12 cellular contexts compared by ENCODE assay signal in the genomic region with DNA sequence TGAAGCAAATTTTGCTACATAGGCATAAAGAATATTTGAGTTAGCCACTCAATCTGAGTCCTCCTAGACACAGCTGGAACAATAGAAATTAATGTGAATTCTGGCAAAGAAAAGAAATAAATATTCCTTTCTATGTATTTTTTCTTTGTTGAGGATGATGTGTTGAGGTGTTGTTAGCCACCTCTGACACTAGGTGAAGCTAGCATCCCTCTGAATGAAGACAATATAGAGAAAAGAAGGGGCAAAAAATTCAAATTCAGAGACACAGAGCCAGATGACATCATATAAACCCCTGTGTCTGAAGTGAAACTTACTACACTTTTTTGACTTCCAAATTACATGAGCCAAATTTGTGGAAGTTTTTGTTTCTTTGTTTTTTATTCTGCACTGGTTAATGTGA. TPM values are rescaled to one million over a fixed set of nuclear protein-coding genes. Genes with fewer than 3 reads are reported as not detected.
A peak's percentile ranks its signal among the peaks of the same experiment; 100 is the strongest.
DNase-seq lines count a peak whose midpoint lies in the region; ATAC-seq and TF ChIP-seq lines count a peak whose summit lies in the region.
"Had no signal": no experiment of that assay in that cellular context is flagged by ENCODE, and none has a peak within 500 bp of the region (broad histone marks: within the 10 kb centered on the region; RNA-seq: fewer than 3 reads in every experiment).

No MANE protein-coding gene starts in this region.

- H3K9me3 Mint-ChIP-seq in WTC11: no peaks in the 10 kb centered on the region

- no peaks in the 10 kb centered on the region for H3K4me1 ChIP-seq in vagina
- H3K4me1 ChIP-seq: SJCRH30 had no signal

- no peak overlapping the region for H3K4me3 Mint-ChIP-seq in WTC11
- H3K4me3 Mint-ChIP-seq: activated CD4-positive, alpha-beta T cell treated with anti-CD3 and anti-CD28 coated beads for 36 hours had no signal

- H3K27me3 ChIP-seq in kidney epithelial cell (ENCODE audit: control insufficient read depth, insufficient read depth, low read length): no peaks in the 10 kb centered on the region
- H3K27me3 ChIP-seq in vagina: no peaks in the 10 kb centered on the region
- H3K27me3 ChIP-seq: SJCRH30 had no signal

- ATAC-seq in WTC11: peak; percentile 94
- ATAC-seq: activated CD4-positive, alpha-beta T cell treated with anti-CD3 and anti-CD28 coated beads for 36 hours had no signal

- H3K27ac Mint-ChIP-seq in WTC11: no peak overlapping the region
- H3K27ac Mint-ChIP-seq: activated CD4-positive, alpha-beta T cell treated with anti-CD3 and anti-CD28 coated beads for 36 hours had no signal

- H3K4me3 ChIP-seq in LNCaP clone FGC (ENCODE audit: low read depth, low read length) (no peak overlapping the region), kidney epithelial cell (ENCODE audit: low read depth, low read length) (no peak overlapping the region), vagina (no peak overlapping the region)
- H3K4me3 ChIP-seq: SJCRH30, skin epidermis had no signal

- POLR2A ChIA-PET in WTC11 (lab: Charles Lee): no interaction called here

- no peaks in the 10 kb centered on the region for H3K36me3 ChIP-seq in kidney epithelial cell (ENCODE audit: control insufficient read depth, insufficient read depth, low read length)
- H3K36me3 ChIP-seq in vagina: no peaks in the 10 kb centered on the region
- H3K36me3 ChIP-seq: SJCRH30 had no signal

- H3K9me3 ChIP-seq in vagina: no peaks in the 10 kb centered on the region
- H3K9me3 ChIP-seq: SJCRH30 had no signal

- no peaks in the 10 kb centered on the region for H3K27me3 Mint-ChIP-seq in WTC11 (ENCODE audit: low read depth)

- 0 out of 3 replicates have a peak, but pooled peaks have one; percentile 23 for TF ChIP-seq CTCF in GM12872 (IDR thresholded peaks at IDR 0.05; ENCODE audit: insufficient read depth, low read depth, low read length)
- peak; percentile 73 for TF ChIP-seq CTCF in LNCaP clone FGC (IDR thresholded peaks at IDR 0.05; ENCODE audit: control insufficient read depth, extremely low read depth, insufficient read depth)
- peak; percentile 51 for TF ChIP-seq CTCF in WTC11 (IDR thresholded peaks at IDR 0.05)
- TF ChIP-seq CTCF in kidney epithelial cell (IDR thresholded peaks at IDR 0.05; ENCODE audit: insufficient read depth, low read length, poor library complexity, severe bottlenecking): peak; percentile 54
- no peak for TF ChIP-seq CTCF in vagina (IDR thresholded peaks at IDR 0.05)
- TF ChIP-seq CTCF in GM13976 (IDR thresholded peaks at IDR 0.05; ENCODE audit: borderline replicate concordance, control extremely low read depth, extremely low read depth, insufficient read depth, missing control alignments): no peak

- no peak for TF ChIP-seq POLR2A in vagina (IDR thresholded peaks at IDR 0.05)

- in situ Hi-C loops in GM13976 (cut with MboI; ENCODE audit: low sequenced_read_pairs, unreplicated experiment): loop anchor here (25.0 kb wide), 1 partner anchor 381 kb away; the partner anchor contains the start of gene CENPC

- no peak for DNase-seq in LNCaP clone FGC (ENCODE audit: low read depth)
- DNase-seq in WTC11 (ENCODE audit: low spot score): no peak
- no peak for DNase-seq in kidney epithelial cell (ENCODE audit: low read depth)
- no peak for DNase-seq in vagina (ENCODE audit: extremely low spot score in 2 of 2)
- no peak for DNase-seq in DMS79 (lab: John Stamatoyannopoulos, UW)
- no peak for DNase-seq in GM13976 (ENCODE audit: low spot score)
- no peak for DNase-seq in activated CD4-positive, alpha-beta T cell treated with anti-CD3 and anti-CD28 coated beads, Interleukin-2, amount 50 U/mL, for 1 hour
- DNase-seq: activated CD4-positive, alpha-beta T cell treated with anti-CD3 and anti-CD28 coated beads for 36 hours; activated naive CD4-positive, alpha-beta T cell treated with anti-CD3 and anti-CD28 coated beads, Interleukin-2, amount 50 U/mL, for 16 hours had no signal

- intact Hi-C loops in vagina (cut with DNase I): no loop called here

- CTCF ChIA-PET in WTC11 (lab: Charles Lee): interaction anchor here (1.0 to 1.4 kb wide), 4 partner anchors 70 to 258 kb away, joined by 3 read pairs; no protein-coding TSS in a partner anchor

- 0 out of 2 replicates have a peak, but pooled peaks cover 2% of the 10 kb centered on the region for H3K4me1 Mint-ChIP-seq in WTC11
- H3K4me1 Mint-ChIP-seq: activated CD4-positive, alpha-beta T cell treated with anti-CD3 and anti-CD28 coated beads for 36 hours had no signal

- H3K36me3 Mint-ChIP-seq in WTC11: no peaks in the 10 kb centered on the region

- no peak overlapping the region for H3K27ac ChIP-seq in vagina
- H3K27ac ChIP-seq: SJCRH30, skin epidermis had no signal

TF ChIP-seq in WTC11, 78 proteins besides CTCF, POLR2A, EP300 and RAD21:
- TF ChIP-seq ATF1 (CRISPR knock-in tag; IDR thresholded peaks at IDR 0.05) (no peak), FOXP1 (CRISPR knock-in tag; IDR thresholded peaks at IDR 0.05; ENCODE audit: borderline replicate concordance) (no peak), SOX15 (CRISPR knock-in tag; IDR thresholded peaks at IDR 0.05) (no peak), ZNF671 (CRISPR knock-in tag; IDR thresholded peaks at IDR 0.05) (no peak), E2F5 (CRISPR knock-in tag; IDR thresholded peaks at IDR 0.05) (no peak), CREM (CRISPR knock-in tag; IDR thresholded peaks at IDR 0.05) (no peak), HMGA2 (CRISPR knock-in tag; IDR thresholded peaks at IDR 0.05) (no peak), RELA (CRISPR knock-in tag; IDR thresholded peaks at IDR 0.05; ENCODE audit: borderline replicate concordance) (no peak), ZNF423 (CRISPR knock-in tag; IDR thresholded peaks at IDR 0.05) (no peak), JAZF1 (CRISPR knock-in tag; IDR thresholded peaks at IDR 0.05) (no peak), ELF4 (CRISPR knock-in tag; IDR thresholded peaks at IDR 0.05; ENCODE audit: low read depth) (no peak), PREB (CRISPR knock-in tag; IDR thresholded peaks at IDR 0.05; ENCODE audit: borderline replicate concordance) (no peak), TP53 (CRISPR knock-in tag; IDR thresholded peaks at IDR 0.05) (no peak), ZBTB21 (CRISPR knock-in tag; IDR thresholded peaks at IDR 0.05; ENCODE audit: borderline replicate concordance) (no peak), ATF2 (CRISPR knock-in tag; IDR thresholded peaks at IDR 0.05; ENCODE audit: borderline replicate concordance, low read depth) (no peak)
- TF ChIP-seq, protein P1, sequence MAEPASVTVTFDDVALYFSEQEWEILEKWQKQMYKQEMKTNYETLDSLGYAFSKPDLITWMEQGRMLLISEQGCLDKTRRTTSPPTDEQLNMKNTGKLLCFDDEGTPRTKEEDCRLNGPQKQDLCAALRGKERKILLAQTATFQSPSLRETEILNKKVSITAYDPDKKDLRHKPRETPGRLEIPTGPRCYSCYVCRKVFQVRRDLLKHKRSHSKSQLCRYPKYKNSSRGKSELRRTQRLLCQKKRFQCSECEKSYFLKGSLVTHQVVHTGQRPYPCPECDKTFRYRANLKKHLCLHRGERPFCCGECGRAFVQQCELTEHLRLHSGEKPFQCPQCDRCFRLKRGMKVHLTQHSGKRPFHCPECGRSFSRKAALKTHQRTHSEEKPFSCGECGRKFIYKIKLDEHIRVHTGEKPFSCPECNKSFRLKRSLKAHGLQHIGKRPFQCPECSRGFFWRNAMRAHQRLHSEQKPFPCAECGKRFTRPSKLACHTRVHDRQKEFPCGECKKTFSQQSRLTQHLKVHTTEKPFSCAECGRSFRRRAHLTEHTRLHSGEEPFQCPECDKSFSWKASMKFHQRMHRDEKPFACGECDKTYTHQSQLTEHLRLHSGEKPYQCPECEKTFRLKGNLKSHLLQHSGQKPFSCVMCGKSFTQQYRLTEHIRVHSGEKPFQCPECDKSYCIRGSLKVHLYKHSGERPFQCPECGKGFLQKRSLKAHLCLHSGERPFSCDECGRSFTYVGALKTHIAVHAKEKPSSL (CRISPR knock-in tag; conservative IDR thresholded peaks at IDR 0.05): no peak
- TF ChIP-seq, protein P2, sequence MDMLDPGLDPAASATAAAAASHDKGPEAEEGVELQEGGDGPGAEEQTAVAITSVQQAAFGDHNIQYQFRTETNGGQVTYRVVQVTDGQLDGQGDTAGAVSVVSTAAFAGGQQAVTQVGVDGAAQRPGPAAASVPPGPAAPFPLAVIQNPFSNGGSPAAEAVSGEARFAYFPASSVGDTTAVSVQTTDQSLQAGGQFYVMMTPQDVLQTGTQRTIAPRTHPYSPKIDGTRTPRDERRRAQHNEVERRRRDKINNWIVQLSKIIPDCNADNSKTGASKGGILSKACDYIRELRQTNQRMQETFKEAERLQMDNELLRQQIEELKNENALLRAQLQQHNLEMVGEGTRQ (CRISPR knock-in tag; IDR thresholded peaks at IDR 0.05): no peak

RNA-seq across cellular contexts. Expression of gene TMPRSS11D, which starts 34.6 kb away (rescaled TPM):
- total RNA-seq in WTC11 (2021) (not detected in 3 replicates), kidney epithelial cell (not detected in 2 replicates), vagina (72.4 TPM)
- total RNA-seq: activated CD4-positive, alpha-beta T cell treated with anti-CD3 and anti-CD28 coated beads for 36 hours; SJCRH30 had no signal

RNA-seq across cellular contexts. Expression of gene TMPRSS11A, which starts 44.9 kb away (rescaled TPM):
- total RNA-seq in WTC11 (2021): not detected in 3 replicates
- not detected in 2 replicates for total RNA-seq in kidney epithelial cell
- total RNA-seq in vagina: 26.0 TPM
- total RNA-seq: activated CD4-positive, alpha-beta T cell treated with anti-CD3 and anti-CD28 coated beads for 36 hours; SJCRH30 had no signal

Comparison
In these comparisons a context has a peak if more than half of its experiments do, and no peak if none do; other contexts are left out.
1. CTCF ChIP-seq: peak in GM12872 (single experiment), LNCaP clone FGC (single experiment), WTC11 (single experiment) and kidney epithelial cell (single experiment); none in vagina (0 of 3) and GM13976 (single experiment).
2. RNA of gene TMPRSS11D, which starts 34.6 kb away (total RNA-seq): 72.4 TPM in vagina (single experiment); not detected in WTC11 and not detected in kidney epithelial cell; every median in the first group is over 10 times any median in the second.
3. RNA of gene TMPRSS11A, which starts 44.9 kb away (total RNA-seq): 26.0 TPM in vagina (single experiment); not detected in WTC11 and not detected in kidney epithelial cell; every median in the first group is over 10 times any median in the second.